1 cellular context compared by ENCODE assay signal in genomic region chr1:9300623-9301022, GRCh38.
TF ChIP-seq lines count a peak whose summit lies in the region.

No MANE protein-coding gene starts in this region.

TF ChIP-seq in GM23338, 12 proteins besides CTCF, POLR2A, EP300 and RAD21 (continued from another document):
- TF ChIP-seq ZNF462 (CRISPR knock-in tag; IDR thresholded peaks at IDR 0.05) (no peak), EZH2 (IDR thresholded peaks at IDR 0.05; ENCODE audit: low read depth, unreplicated experiment) (no peak), NANOG (IDR thresholded peaks at IDR 0.05; ENCODE audit: borderline replicate concordance) (no peak), REST (IDR thresholded peaks at IDR 0.05; ENCODE audit: unreplicated experiment) (no peak), CREB1 (CRISPR knock-in tag; IDR thresholded peaks at IDR 0.05; ENCODE audit: low read depth) (no peak)
